8 cellular contexts compared by ENCODE assay signal in genomic region chr5:103120607-103121200, GRCh38. TPM values are rescaled to one million over a fixed set of nuclear protein-coding genes. Genes with fewer than 3 reads are reported as not detected.
DNase-seq lines count a peak whose midpoint lies in the region; ATAC-seq, FAIRE-seq and TF ChIP-seq lines count a peak whose summit lies in the region.

No MANE protein-coding gene starts in this region.

- H3K4me3 ChIP-seq in AG04450 (ENCODE audit: low read depth, low read length): peak overlapping the region; percentile 90
- H3K4me3 ChIP-seq in Panc1 (ENCODE audit: low read depth in 2 of 2, low read length in 2 of 2): peak overlapping the region; percentile 98 to 100
- H3K4me3 ChIP-seq in colonic mucosa: peak overlapping the region; percentile 67
- H3K4me3 ChIP-seq in tibial nerve: peak overlapping the region; percentile 61 to 89 (median 70)

- H3K4me1 ChIP-seq in Panc1 (ENCODE audit: control insufficient read depth, insufficient read depth, low read length) (peaks cover 16% of the 10 kb centered on the region; the same call in 1 of the 2 replicates), colonic mucosa (peaks cover 4% of the 10 kb centered on the region), tibial nerve (peaks cover 0 to 39% (median 8%) of the 10 kb centered on the region in 4 donors)

- H3K9ac ChIP-seq in colonic mucosa (ENCODE audit: low read depth in 2 of 2, low read length in 2 of 2): peak overlapping the region; percentile 70 to 97

- CTCF ChIA-PET in AG04450 (lab: Charles Lee) (interaction anchor here (1.0 to 2.3 kb wide), 2 partner anchors 19 to 150 kb away, joined by 3 to 18 read pairs; no protein-coding TSS in a partner anchor), Panc1 (lab: Charles Lee) (no interaction called here)

- no peak for ATAC-seq in Panc1
- ATAC-seq in HG02981 (IDR thresholded peaks at IDR 0.05; ENCODE audit: unreplicated experiment): no peak

- intact Hi-C loops in Panc1 (cut with micrococcal nuclease; ENCODE audit: unreplicated experiment) (loop anchor here (10.0 kb wide), 1 partner anchor 336 kb away; no protein-coding TSS in a partner anchor), colonic mucosa (cut with DNase I) (no loop called here)

- in situ Hi-C loops in Panc1 (cut with HindIII; ENCODE audit: low pct_unique_long_range_greater_than_20kb, low sequenced_read_pairs): no loop called here

- peaks cover 8% of the 10 kb centered on the region; the same call in 1 of the 2 replicates for H3K36me3 ChIP-seq in Panc1 (ENCODE audit: control insufficient read depth, insufficient read depth, low read length)
- no peaks in the 10 kb centered on the region for H3K36me3 ChIP-seq in colonic mucosa
- no peaks in the 10 kb centered on the region for H3K36me3 ChIP-seq in tibial nerve

- TF ChIP-seq EP300 in tibial nerve (IDR thresholded peaks at IDR 0.05): no peak

- POLR2A ChIA-PET in AG04450 (lab: Yijun Ruan, JAX) (interaction anchor here (1.0 to 1.4 kb wide), 3 partner anchors 138 to 255 kb away, joined by 3 to 5 read pairs (median 4); partner anchors contain the start of gene MACIR), Panc1 (lab: Charles Lee) (no interaction called here)

- BruUV-seq in Panc1 (replicated peaks; lab: Mats Ljungman, UMichigan): no TSS peak

- DNase-seq in AG04450 (ENCODE audit: low read depth, low spot score): no peak
- DNase-seq in GM19239 (ENCODE audit: insufficient read length, low spot score): no peak
- DNase-seq in Panc1 (ENCODE audit: low read depth, low spot score): no peak
- DNase-seq in colonic mucosa: peak; percentile 46
- peak; percentile 11 to 15 for DNase-seq in lung microvascular endothelial cell (ENCODE audit: low read depth in 2 of 2)
- no peak for DNase-seq in tibial nerve (ENCODE audit: low spot score in 2 of 2)
- DNase-seq in NCI-H510A (lab: John Stamatoyannopoulos, UW): no peak

- WGBS in tibial nerve, 2 donors: 1 to 3% methylated on average over 17 of the region's 17 CpGs

- peak; percentile 91 for FAIRE-seq in GM19239 (lab: Jason Lieb, UNC)

- H3K27me3 ChIP-seq in AG04450 (ENCODE audit: control insufficient read depth, insufficient read depth, low read length): no peaks in the 10 kb centered on the region
- no peaks in the 10 kb centered on the region for H3K27me3 ChIP-seq in Panc1 (ENCODE audit: control insufficient read depth, insufficient read depth, low read length)
- H3K27me3 ChIP-seq in colonic mucosa: no peaks in the 10 kb centered on the region
- H3K27me3 ChIP-seq in tibial nerve: no peaks in the 10 kb centered on the region

- TF ChIP-seq CTCF in AG04450 (IDR thresholded peaks at IDR 0.05; ENCODE audit: low read depth, low read length) (no peak), Panc1 (IDR thresholded peaks at IDR 0.05) (no peak), colonic mucosa (IDR thresholded peaks at IDR 0.05) (no peak), tibial nerve (IDR thresholded peaks at IDR 0.05) (no peak)

- no peak for TF ChIP-seq POLR2A in tibial nerve (IDR thresholded peaks at IDR 0.05)

- H3K9me3 ChIP-seq in AG04450 (ENCODE audit: control insufficient read depth, insufficient read depth, low read length) (no peaks in the 10 kb centered on the region), Panc1 (ENCODE audit: control insufficient read depth, insufficient read depth, low read depth, low read length) (no peaks in the 10 kb centered on the region), colonic mucosa (no peaks in the 10 kb centered on the region), tibial nerve (no peaks in the 10 kb centered on the region)

- peak overlapping the region; percentile 58 for H3K27ac ChIP-seq in AG04450 (ENCODE audit: low read depth, low read length)
- peak overlapping the region; percentile 100 for H3K27ac ChIP-seq in Panc1 (ENCODE audit: low read length)
- peak overlapping the region; percentile 97 for H3K27ac ChIP-seq in colonic mucosa
- H3K27ac ChIP-seq in tibial nerve: peak overlapping the region; percentile 90 to 92 (median 91)

RNA-seq across cellular contexts. Expression of gene PPIP5K2, which starts 0.6 kb away (rescaled TPM):
- polyA plus RNA-seq in AG04450 (2011; rRNA removed): 56.7 and 75.9 TPM in 2 replicates
- 77.2 and 125 TPM in 2 replicates for polyA minus RNA-seq in AG04450 (2011; rRNA and poly(A)+ RNA removed)
- total RNA-seq in Panc1 (2021; ENCODE audit: unreplicated experiment) (56.8 TPM), colonic mucosa (10 to 100 TPM; 58.7 to 79.3 TPM), lung microvascular endothelial cell (23.3 and 27.2 TPM in 2 replicates), tibial nerve (10 to 100 TPM; 36.6 to 62.1 (median 44.7) TPM)
- 17.5 TPM for polyA plus RNA-seq in Panc1 (2012; ENCODE audit: insufficient read length)

RNA-seq across cellular contexts. Expression of gene GIN1, which starts 0.8 kb away (rescaled TPM):
- polyA plus RNA-seq in AG04450 (2011; rRNA removed): 4.3 and 7.7 TPM in 2 replicates
- polyA minus RNA-seq in AG04450 (2011; rRNA and poly(A)+ RNA removed): 2.8 and 4.5 TPM in 2 replicates
- total RNA-seq in Panc1 (2021; ENCODE audit: unreplicated experiment) (4.5 TPM), colonic mucosa (1 to 10 TPM; 5.9 to 8.0 TPM), lung microvascular endothelial cell (2.4 and 3.0 TPM in 2 replicates), tibial nerve (1 to 10 TPM; 2.9 to 9.2 (median 7.1) TPM)
- polyA plus RNA-seq in Panc1 (2012; ENCODE audit: insufficient read length): 1.8 TPM

Comparison
In these comparisons a context has a peak if more than half of its experiments do, and no peak if none do; other contexts are left out.
1. DNase-seq: peak in colonic mucosa (single experiment) and lung microvascular endothelial cell (2 of 2); none in AG04450 (single experiment), GM19239 (single experiment), Panc1 (single experiment), tibial nerve (0 of 2) and NCI-H510A (single experiment).
2. Peak in every context shown above with its lines, with median percentiles within 50 percentile points of each other: H3K27ac ChIP-seq and H3K4me3 ChIP-seq.